10 cellular contexts compared by ENCODE assay signal in genomic region chr12:120754792-120755191, GRCh38.
"Had no signal": no experiment of that assay in that cellular context is flagged by ENCODE, and none has a peak within 500 bp of the region (broad histone marks: within the 10 kb centered on the region; RNA-seq: fewer than 3 reads in every experiment).

No MANE protein-coding gene starts in this region.

- H3K4me3 Mint-ChIP-seq: GM23338, H9, HFFc6 had no signal

- ATAC-seq: GM23338, HCT116 had no signal

- FAIRE-seq: H1, H54 had no signal

- H3K27ac Mint-ChIP-seq: GM23338, H9, HFFc6 had no signal

- H2AFZ ChIP-seq: GM23338 had no signal

- H3K4me2 ChIP-seq: GM23338 had no signal

- H3K36me3 ChIP-seq: HAP-1 had no signal

- H3K4me3 ChIP-seq: GM23338, HAP-1 had no signal

- H3K9me3 ChIP-seq: HAP-1 had no signal

- DNase-seq: GOT3, H7, H9, HCEC 1CT, HFFc6 had no signal

- H3K4me1 ChIP-seq: HAP-1 had no signal
